In genomic region chr1:151546006-151546925, GRCh38 we compare ENCODE assay signal across 13 cellular contexts. TPM values are rescaled to one million over a fixed set of nuclear protein-coding genes. Genes with fewer than 3 reads are reported as not detected.
DNase-seq lines count a peak whose midpoint lies in the region; ATAC-seq and TF ChIP-seq lines count a peak whose summit lies in the region.
"Had no signal": no experiment of that assay in that cellular context is flagged by ENCODE, and none has a peak within 500 bp of the region (broad histone marks: within the 10 kb centered on the region; RNA-seq: fewer than 3 reads in every experiment).

No MANE protein-coding gene starts in this region.

- no peak for ATAC-seq in CD4-positive, alpha-beta T cell (ENCODE audit: poor library complexity)
- no peak for ATAC-seq in GM18861 (IDR thresholded peaks at IDR 0.05; ENCODE audit: unreplicated experiment)

- H3K4me3 ChIP-seq in SK-N-MC (no peak overlapping the region), fibroblast of villous mesenchyme (ENCODE audit: low read depth, low read length) (no peak overlapping the region), sigmoid colon (no peak overlapping the region)

- whole genome bisulfite sequencing in sigmoid colon, 2 donors, result 87 to 93% methylated on average over 4 of the region's 4 CpGs

- no peaks in the 10 kb centered on the region for H3K27me3 ChIP-seq in sigmoid colon
- H3K27me3 ChIP-seq in CD4-positive, alpha-beta T cell (ENCODE audit: control insufficient read depth, insufficient read depth, low read length), result no peaks in the 10 kb centered on the region

- H3K9me3 Mint-ChIP-seq in CD4-positive, alpha-beta T cell, result no peaks in the 10 kb centered on the region
- H3K9me3 Mint-ChIP-seq: natural killer cell treated with Interleukin-12 subunit alpha and Interleukin-12 subunit beta and Interleukin-15 and Interleukin-18, amount 100 ng/mL, for 72 hours had no signal

- H3K9me3 ChIP-seq in SK-N-MC (ENCODE audit: low read depth, low read length) (no peaks in the 10 kb centered on the region), sigmoid colon (no peaks in the 10 kb centered on the region)
- no peaks in the 10 kb centered on the region for H3K9me3 ChIP-seq in CD4-positive, alpha-beta T cell (ENCODE audit: control insufficient read depth, low read length)

- H3K36me3 ChIP-seq in SK-N-MC (ENCODE audit: insufficient read depth, low read length) (no peaks in the 10 kb centered on the region), sigmoid colon (no peaks in the 10 kb centered on the region)

- no peak for TF ChIP-seq CTCF in fibroblast of villous mesenchyme (IDR thresholded peaks at IDR 0.05; ENCODE audit: insufficient read depth, low read depth, low read length)
- TF ChIP-seq CTCF in sigmoid colon (IDR thresholded peaks at IDR 0.05), result no peak
- TF ChIP-seq CTCF in CD4-positive, alpha-beta T cell (IDR thresholded peaks at IDR 0.05), result no peak

- H3K36me3 Mint-ChIP-seq in CD4-positive, alpha-beta T cell (ENCODE audit: low read depth), result no peaks in the 10 kb centered on the region
- H3K36me3 Mint-ChIP-seq: natural killer cell treated with Interleukin-12 subunit alpha and Interleukin-12 subunit beta and Interleukin-15 and Interleukin-18, amount 100 ng/mL, for 72 hours had no signal

- H3K27ac Mint-ChIP-seq in CD4-positive, alpha-beta T cell, result no peak overlapping the region
- H3K27ac Mint-ChIP-seq: natural killer cell treated with Interleukin-12 subunit alpha and Interleukin-12 subunit beta and Interleukin-15 and Interleukin-18, amount 100 ng/mL, for 72 hours had no signal

- no peak for TF ChIP-seq POLR2A in sigmoid colon (IDR thresholded peaks at IDR 0.05)

- POLR2A ChIA-PET in CD4-positive, alpha-beta T cell (lab: Charles Lee), result no interaction called here

- peaks cover 18% of the 10 kb centered on the region for H3K4me1 Mint-ChIP-seq in CD4-positive, alpha-beta T cell (ENCODE audit: low read depth)

- peak; percentile 11 for DNase-seq in HCEC 1CT
- no peak for DNase-seq in SK-N-MC (ENCODE audit: low read depth, low spot score)
- peak; percentile 44 for DNase-seq in fibroblast of villous mesenchyme (ENCODE audit: low read depth)
- DNase-seq in sigmoid colon, result no peak
- no peak for DNase-seq in 8988T
- DNase-seq in CD4-positive, alpha-beta T cell, result no peak
- DNase-seq in NCI-H524 (lab: John Stamatoyannopoulos, UW), result no peak
- DNase-seq: activated effector memory CD4-positive, alpha-beta T cell treated with Interleukin-2 at 50 U/mL for 16 hours; KBM-7; NCI-H1417; stimulated activated CD4-positive, alpha-beta T cell treated with anti-CD3 and anti-CD28 coated beads, Interleukin-4, amount 100 ng/mL, for 4 hours had no signal

- intact Hi-C loops in sigmoid colon (cut with DNase I), result no loop called here
- intact Hi-C loops in CD4-positive, alpha-beta T cell (cut with DNase I, micrococcal nuclease), result no loop called here

- H3K9ac ChIP-seq in SK-N-MC (ENCODE audit: insufficient read length), result peak overlapping the region; percentile 32

- peaks cover 0 to 54% (median 44%) of the 10 kb centered on the region in 4 donors for H3K4me1 ChIP-seq in sigmoid colon

- H3K27ac ChIP-seq in SK-N-MC, result 0 out of 2 replicates have a peak overlapping the region, but pooled peaks have one; percentile 49
- H3K27ac ChIP-seq in sigmoid colon, result peak overlapping the region; percentile 53 to 78 (median 63)
- H3K27ac ChIP-seq in CD4-positive, alpha-beta T cell (ENCODE audit: low read depth, low read length), result no peak overlapping the region

- TF ChIP-seq EP300 in sigmoid colon (IDR thresholded peaks at IDR 0.05), result no peak

- H3K27me3 Mint-ChIP-seq in CD4-positive, alpha-beta T cell, result no peaks in the 10 kb centered on the region

- CTCF ChIA-PET in CD4-positive, alpha-beta T cell (lab: Charles Lee), result interaction anchor here (1.4 kb wide), 1 partner anchor 48 kb away, joined by 3 read pairs; no protein-coding TSS in a partner anchor

- H3K4me3 Mint-ChIP-seq in CD4-positive, alpha-beta T cell, result no peak overlapping the region
- H3K4me3 Mint-ChIP-seq: natural killer cell treated with Interleukin-12 subunit alpha and Interleukin-12 subunit beta and Interleukin-15 and Interleukin-18, amount 100 ng/mL, for 72 hours had no signal

RNA-seq across cellular contexts. Expression of gene TUFT1, which starts 6.2 kb away (rescaled TPM):
- 16.8 and 32.8 TPM in 2 replicates for total RNA-seq in fibroblast of villous mesenchyme
- total RNA-seq in sigmoid colon, result 10 to 100 TPM in 3 of 4 donors, 1 to 10 TPM in 1; 8.0 to 13.4 (median 11.5) TPM
- 10 to 100 TPM; 12.1 to 18.0 (median 16.8) TPM for polyA plus RNA-seq in sigmoid colon
- total RNA-seq in CD4-positive, alpha-beta T cell, result 1 to 10 TPM; 7.2 to 9.6 TPM

RNA-seq across cellular contexts. Expression of gene CGN, which starts 35.1 kb away (rescaled TPM):
- total RNA-seq in fibroblast of villous mesenchyme, result under 0.01 TPM in 1 of 2 replicates, not detected in the other
- 1 to 10 TPM in 1 of 4 donors, under 1 TPM in 3; 0.33 to 1.8 (median 0.62) TPM for total RNA-seq in sigmoid colon
- polyA plus RNA-seq in sigmoid colon, result 100 to 1,000 TPM in 2 of 3 donors, 10 to 100 TPM in 1; 91.9 to 132 (median 115) TPM
- under 1 TPM; 0.08 to 0.28 TPM for total RNA-seq in CD4-positive, alpha-beta T cell

Comparison
In these comparisons a context has a peak if more than half of its experiments do, and no peak if none do; other contexts are left out.
1. DNase-seq: peak in HCEC 1CT (single experiment) and fibroblast of villous mesenchyme (single experiment); none in SK-N-MC (single experiment), sigmoid colon (single experiment), 8988T (single experiment), CD4-positive, alpha-beta T cell (0 of 10) and NCI-H524 (0 of 2).